In genomic region chr5:92899611-92900010, GRCh38 we compare ENCODE assay signal across 1 cellular context.
TF ChIP-seq lines count a peak whose summit lies in the region.

No MANE protein-coding gene starts in this region.

TF ChIP-seq in HepG2, 621 proteins besides CTCF, POLR2A, EP300 and RAD21 (continued from another document and continues in another):
- TF ChIP-seq PTBP1 (IDR thresholded peaks at IDR 0.05; ENCODE audit: low read depth, low read length, poor library complexity, severe bottlenecking) (no peak), GATAD2A (CRISPR knock-in tag; IDR thresholded peaks at IDR 0.05) (peak; percentile 87), ZNF644 (CRISPR knock-in tag; IDR thresholded peaks at IDR 0.05; ENCODE audit: low read depth) (peak; percentile 93), FOXP1 (IDR thresholded peaks at IDR 0.05) (no peak), FOXP1 (CRISPR knock-in tag; IDR thresholded peaks at IDR 0.05) (0 out of 2 replicates have a peak, but pooled peaks have one; percentile 26), ZNF660 (CRISPR knock-in tag; IDR thresholded peaks at IDR 0.05; ENCODE audit: borderline replicate concordance, low read depth) (no peak), FOXA1 (IDR thresholded peaks at IDR 0.05) (no peak), FOXA1 (CRISPR knock-in tag; IDR thresholded peaks at IDR 0.05) (0 out of 2 replicates have a peak, but pooled peaks have one; percentile 25), FOXA3 (CRISPR knock-in tag; IDR thresholded peaks at IDR 0.05) (peak; percentile 76), CEBPB (IDR thresholded peaks at IDR 0.05; ENCODE audit: borderline replicate concordance, low read depth, low read length) (peak; percentile 64; the same call in 1 of the 2 replicates), NBN (conservative IDR thresholded peaks at IDR 0.05) (no peak), RARA (CRISPR knock-in tag; IDR thresholded peaks at IDR 0.05) (peak; percentile 36), TMF1 (CRISPR knock-in tag; IDR thresholded peaks at IDR 0.05; ENCODE audit: low read depth) (no peak), RXRB (CRISPR knock-in tag; IDR thresholded peaks at IDR 0.05; ENCODE audit: borderline replicate concordance) (peak; percentile 50; the same call in 1 of the 2 replicates), CEBPG (CRISPR knock-in tag; IDR thresholded peaks at IDR 0.05) (peak; percentile 80), ZNF24 (IDR thresholded peaks at IDR 0.05) (peak; percentile 43; the same call in 1 of the 2 replicates), SOX13 (IDR thresholded peaks at IDR 0.05) (no peak), SOX13 (CRISPR knock-in tag; conservative IDR thresholded peaks at IDR 0.05 in 1 of 2, IDR thresholded peaks at IDR 0.05 in 1 of 2) (peak in 1 of 2 experiments; percentile 84; a peak in 2 of 4 replicates), HMGXB3 (CRISPR knock-in tag; IDR thresholded peaks at IDR 0.05; ENCODE audit: borderline replicate concordance) (0 out of 2 replicates have a peak, but pooled peaks have one; percentile 50), KDM1A (CRISPR knock-in tag; IDR thresholded peaks at IDR 0.05) (no peak), ZBTB7A (CRISPR knock-in tag; IDR thresholded peaks at IDR 0.05) (no peak), SETDB1 (CRISPR knock-in tag; IDR thresholded peaks at IDR 0.05; ENCODE audit: borderline replicate concordance) (no peak), JARID2 (CRISPR knock-in tag; IDR thresholded peaks at IDR 0.05; ENCODE audit: insufficient replicate concordance) (no peak), ATF1 (CRISPR knock-in tag; IDR thresholded peaks at IDR 0.05) (no peak), BHLHE40 (IDR thresholded peaks at IDR 0.05; ENCODE audit: low read length) (no peak), CBX5 (CRISPR knock-in tag; IDR thresholded peaks at IDR 0.05; ENCODE audit: borderline replicate concordance) (no peak), HMG20A (CRISPR knock-in tag; IDR thresholded peaks at IDR 0.05; ENCODE audit: borderline replicate concordance) (peak; percentile 83), ZNF331 (CRISPR knock-in tag; IDR thresholded peaks at IDR 0.05) (0 out of 2 replicates have a peak, but pooled peaks have one; percentile 70), FOXJ3 (CRISPR knock-in tag; IDR thresholded peaks at IDR 0.05; ENCODE audit: borderline replicate concordance) (peak; percentile 41; the same call in 1 of the 2 replicates), ISL2 (CRISPR knock-in tag; IDR thresholded peaks at IDR 0.05) (0 out of 2 replicates have a peak, but pooled peaks have one; percentile 41), ZMYM4 (CRISPR knock-in tag; IDR thresholded peaks at IDR 0.05) (no peak), ZNF496 (CRISPR knock-in tag; IDR thresholded peaks at IDR 0.05; ENCODE audit: insufficient replicate concordance) (no peak), HDAC2 (CRISPR knock-in tag; IDR thresholded peaks at IDR 0.05) (0 out of 2 replicates have a peak, but pooled peaks have one; percentile 27)
- TF ChIP-seq, protein P1, sequence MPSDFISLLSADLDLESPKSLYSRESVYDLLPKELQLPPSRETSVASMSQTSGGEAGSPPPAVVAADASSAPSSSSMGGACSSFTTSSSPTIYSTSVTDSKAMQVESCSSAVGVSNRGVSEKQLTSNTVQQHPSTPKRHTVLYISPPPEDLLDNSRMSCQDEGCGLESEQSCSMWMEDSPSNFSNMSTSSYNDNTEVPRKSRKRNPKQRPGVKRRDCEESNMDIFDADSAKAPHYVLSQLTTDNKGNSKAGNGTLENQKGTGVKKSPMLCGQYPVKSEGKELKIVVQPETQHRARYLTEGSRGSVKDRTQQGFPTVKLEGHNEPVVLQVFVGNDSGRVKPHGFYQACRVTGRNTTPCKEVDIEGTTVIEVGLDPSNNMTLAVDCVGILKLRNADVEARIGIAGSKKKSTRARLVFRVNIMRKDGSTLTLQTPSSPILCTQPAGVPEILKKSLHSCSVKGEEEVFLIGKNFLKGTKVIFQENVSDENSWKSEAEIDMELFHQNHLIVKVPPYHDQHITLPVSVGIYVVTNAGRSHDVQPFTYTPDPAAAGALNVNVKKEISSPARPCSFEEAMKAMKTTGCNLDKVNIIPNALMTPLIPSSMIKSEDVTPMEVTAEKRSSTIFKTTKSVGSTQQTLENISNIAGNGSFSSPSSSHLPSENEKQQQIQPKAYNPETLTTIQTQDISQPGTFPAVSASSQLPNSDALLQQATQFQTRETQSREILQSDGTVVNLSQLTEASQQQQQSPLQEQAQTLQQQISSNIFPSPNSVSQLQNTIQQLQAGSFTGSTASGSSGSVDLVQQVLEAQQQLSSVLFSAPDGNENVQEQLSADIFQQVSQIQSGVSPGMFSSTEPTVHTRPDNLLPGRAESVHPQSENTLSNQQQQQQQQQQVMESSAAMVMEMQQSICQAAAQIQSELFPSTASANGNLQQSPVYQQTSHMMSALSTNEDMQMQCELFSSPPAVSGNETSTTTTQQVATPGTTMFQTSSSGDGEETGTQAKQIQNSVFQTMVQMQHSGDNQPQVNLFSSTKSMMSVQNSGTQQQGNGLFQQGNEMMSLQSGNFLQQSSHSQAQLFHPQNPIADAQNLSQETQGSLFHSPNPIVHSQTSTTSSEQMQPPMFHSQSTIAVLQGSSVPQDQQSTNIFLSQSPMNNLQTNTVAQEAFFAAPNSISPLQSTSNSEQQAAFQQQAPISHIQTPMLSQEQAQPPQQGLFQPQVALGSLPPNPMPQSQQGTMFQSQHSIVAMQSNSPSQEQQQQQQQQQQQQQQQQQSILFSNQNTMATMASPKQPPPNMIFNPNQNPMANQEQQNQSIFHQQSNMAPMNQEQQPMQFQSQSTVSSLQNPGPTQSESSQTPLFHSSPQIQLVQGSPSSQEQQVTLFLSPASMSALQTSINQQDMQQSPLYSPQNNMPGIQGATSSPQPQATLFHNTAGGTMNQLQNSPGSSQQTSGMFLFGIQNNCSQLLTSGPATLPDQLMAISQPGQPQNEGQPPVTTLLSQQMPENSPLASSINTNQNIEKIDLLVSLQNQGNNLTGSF (CRISPR knock-in tag; IDR thresholded peaks at IDR 0.05), result no peak
- TF ChIP-seq, protein P2, sequence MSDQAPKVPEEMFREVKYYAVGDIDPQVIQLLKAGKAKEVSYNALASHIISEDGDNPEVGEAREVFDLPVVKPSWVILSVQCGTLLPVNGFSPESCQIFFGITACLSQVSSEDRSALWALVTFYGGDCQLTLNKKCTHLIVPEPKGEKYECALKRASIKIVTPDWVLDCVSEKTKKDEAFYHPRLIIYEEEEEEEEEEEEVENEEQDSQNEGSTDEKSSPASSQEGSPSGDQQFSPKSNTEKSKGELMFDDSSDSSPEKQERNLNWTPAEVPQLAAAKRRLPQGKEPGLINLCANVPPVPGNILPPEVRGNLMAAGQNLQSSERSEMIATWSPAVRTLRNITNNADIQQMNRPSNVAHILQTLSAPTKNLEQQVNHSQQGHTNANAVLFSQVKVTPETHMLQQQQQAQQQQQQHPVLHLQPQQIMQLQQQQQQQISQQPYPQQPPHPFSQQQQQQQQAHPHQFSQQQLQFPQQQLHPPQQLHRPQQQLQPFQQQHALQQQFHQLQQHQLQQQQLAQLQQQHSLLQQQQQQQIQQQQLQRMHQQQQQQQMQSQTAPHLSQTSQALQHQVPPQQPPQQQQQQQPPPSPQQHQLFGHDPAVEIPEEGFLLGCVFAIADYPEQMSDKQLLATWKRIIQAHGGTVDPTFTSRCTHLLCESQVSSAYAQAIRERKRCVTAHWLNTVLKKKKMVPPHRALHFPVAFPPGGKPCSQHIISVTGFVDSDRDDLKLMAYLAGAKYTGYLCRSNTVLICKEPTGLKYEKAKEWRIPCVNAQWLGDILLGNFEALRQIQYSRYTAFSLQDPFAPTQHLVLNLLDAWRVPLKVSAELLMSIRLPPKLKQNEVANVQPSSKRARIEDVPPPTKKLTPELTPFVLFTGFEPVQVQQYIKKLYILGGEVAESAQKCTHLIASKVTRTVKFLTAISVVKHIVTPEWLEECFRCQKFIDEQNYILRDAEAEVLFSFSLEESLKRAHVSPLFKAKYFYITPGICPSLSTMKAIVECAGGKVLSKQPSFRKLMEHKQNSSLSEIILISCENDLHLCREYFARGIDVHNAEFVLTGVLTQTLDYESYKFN (CRISPR knock-in tag; conservative IDR thresholded peaks at IDR 0.05), result 0 out of 2 replicates have a peak, but pooled peaks have one; percentile 15
- TF ChIP-seq, protein P3, sequence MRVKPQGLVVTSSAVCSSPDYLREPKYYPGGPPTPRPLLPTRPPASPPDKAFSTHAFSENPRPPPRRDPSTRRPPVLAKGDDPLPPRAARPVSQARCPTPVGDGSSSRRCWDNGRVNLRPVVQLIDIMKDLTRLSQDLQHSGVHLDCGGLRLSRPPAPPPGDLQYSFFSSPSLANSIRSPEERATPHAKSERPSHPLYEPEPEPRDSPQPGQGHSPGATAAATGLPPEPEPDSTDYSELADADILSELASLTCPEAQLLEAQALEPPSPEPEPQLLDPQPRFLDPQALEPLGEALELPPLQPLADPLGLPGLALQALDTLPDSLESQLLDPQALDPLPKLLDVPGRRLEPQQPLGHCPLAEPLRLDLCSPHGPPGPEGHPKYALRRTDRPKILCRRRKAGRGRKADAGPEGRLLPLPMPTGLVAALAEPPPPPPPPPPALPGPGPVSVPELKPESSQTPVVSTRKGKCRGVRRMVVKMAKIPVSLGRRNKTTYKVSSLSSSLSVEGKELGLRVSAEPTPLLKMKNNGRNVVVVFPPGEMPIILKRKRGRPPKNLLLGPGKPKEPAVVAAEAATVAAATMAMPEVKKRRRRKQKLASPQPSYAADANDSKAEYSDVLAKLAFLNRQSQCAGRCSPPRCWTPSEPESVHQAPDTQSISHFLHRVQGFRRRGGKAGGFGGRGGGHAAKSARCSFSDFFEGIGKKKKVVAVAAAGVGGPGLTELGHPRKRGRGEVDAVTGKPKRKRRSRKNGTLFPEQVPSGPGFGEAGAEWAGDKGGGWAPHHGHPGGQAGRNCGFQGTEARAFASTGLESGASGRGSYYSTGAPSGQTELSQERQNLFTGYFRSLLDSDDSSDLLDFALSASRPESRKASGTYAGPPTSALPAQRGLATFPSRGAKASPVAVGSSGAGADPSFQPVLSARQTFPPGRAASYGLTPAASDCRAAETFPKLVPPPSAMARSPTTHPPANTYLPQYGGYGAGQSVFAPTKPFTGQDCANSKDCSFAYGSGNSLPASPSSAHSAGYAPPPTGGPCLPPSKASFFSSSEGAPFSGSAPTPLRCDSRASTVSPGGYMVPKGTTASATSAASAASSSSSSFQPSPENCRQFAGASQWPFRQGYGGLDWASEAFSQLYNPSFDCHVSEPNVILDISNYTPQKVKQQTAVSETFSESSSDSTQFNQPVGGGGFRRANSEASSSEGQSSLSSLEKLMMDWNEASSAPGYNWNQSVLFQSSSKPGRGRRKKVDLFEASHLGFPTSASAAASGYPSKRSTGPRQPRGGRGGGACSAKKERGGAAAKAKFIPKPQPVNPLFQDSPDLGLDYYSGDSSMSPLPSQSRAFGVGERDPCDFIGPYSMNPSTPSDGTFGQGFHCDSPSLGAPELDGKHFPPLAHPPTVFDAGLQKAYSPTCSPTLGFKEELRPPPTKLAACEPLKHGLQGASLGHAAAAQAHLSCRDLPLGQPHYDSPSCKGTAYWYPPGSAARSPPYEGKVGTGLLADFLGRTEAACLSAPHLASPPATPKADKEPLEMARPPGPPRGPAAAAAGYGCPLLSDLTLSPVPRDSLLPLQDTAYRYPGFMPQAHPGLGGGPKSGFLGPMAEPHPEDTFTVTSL (CRISPR knock-in tag; IDR thresholded peaks at IDR 0.05; ENCODE audit: borderline replicate concordance), result peak; percentile 57; the same call in 1 of the 2 replicates
- TF ChIP-seq, protein P4, sequence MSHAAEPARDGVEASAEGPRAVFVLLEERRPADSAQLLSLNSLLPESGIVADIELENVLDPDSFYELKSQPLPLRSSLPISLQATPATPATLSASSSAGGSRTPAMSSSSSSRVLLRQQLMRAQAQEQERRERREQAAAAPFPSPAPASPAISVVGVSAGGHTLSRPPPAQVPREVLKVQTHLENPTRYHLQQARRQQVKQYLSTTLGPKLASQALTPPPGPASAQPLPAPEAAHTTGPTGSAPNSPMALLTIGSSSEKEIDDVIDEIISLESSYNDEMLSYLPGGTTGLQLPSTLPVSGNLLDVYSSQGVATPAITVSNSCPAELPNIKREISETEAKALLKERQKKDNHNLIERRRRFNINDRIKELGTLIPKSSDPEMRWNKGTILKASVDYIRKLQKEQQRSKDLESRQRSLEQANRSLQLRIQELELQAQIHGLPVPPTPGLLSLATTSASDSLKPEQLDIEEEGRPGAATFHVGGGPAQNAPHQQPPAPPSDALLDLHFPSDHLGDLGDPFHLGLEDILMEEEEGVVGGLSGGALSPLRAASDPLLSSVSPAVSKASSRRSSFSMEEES (CRISPR knock-in tag; IDR thresholded peaks at IDR 0.05), result 0 out of 2 replicates have a peak, but pooled peaks have one; percentile 36
